Comparison of ENCODE assay signal across 7 cellular contexts in the genomic region with DNA sequence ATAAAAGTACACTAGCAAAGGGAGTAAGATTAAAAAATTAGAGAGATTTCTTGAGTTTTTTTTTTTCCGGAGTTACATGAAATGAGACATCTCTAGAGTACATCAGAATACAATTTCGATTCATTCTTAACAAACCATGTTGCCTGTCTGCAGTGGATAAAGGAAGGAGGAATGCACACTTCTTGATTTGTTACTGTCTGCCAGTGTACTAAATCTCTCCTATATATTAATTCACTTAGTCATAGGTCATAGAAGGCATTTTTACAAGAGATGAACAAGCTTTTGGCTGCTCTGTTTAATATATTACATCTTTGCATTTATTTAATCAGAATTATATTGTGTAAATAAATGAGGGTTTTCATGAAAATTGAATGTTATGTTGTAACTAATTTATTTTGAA.
"Had no signal": no experiment of that assay in that cellular context is flagged by ENCODE, and none has a peak within 500 bp of the region (broad histone marks: within the 10 kb centered on the region; RNA-seq: fewer than 3 reads in every experiment).

No MANE protein-coding gene starts in this region.

- FAIRE-seq: HTR-8/SVneo, K562 had no signal

- H2AFZ ChIP-seq: GM23248 had no signal

- H3K36me3 ChIP-seq: HAP-1 had no signal

- ATAC-seq: K562 had no signal

- H3K4me1 ChIP-seq: HAP-1 had no signal

- H3K9me3 ChIP-seq: HAP-1 had no signal

- H3K9ac ChIP-seq: GM23248 had no signal

- DNase-seq: GM23248, GOT3, H7, IMR-90 had no signal

- H3K27ac ChIP-seq: GM23248 had no signal

- H3K4me3 ChIP-seq: GM23248, HAP-1, K562 had no signal
